In genomic region chr1:27632387-27633297, GRCh38 we compare ENCODE assay signal across 8 cellular contexts. TPM values are rescaled to one million over a fixed set of nuclear protein-coding genes. Genes with fewer than 3 reads are reported as not detected.
DNase-seq lines count a peak whose midpoint lies in the region; ATAC-seq and TF ChIP-seq lines count a peak whose summit lies in the region.

No MANE protein-coding gene starts in this region.

- no peak for TF ChIP-seq CTCF in NB4 (IDR thresholded peaks at IDR 0.05; ENCODE audit: low read depth, low read length)

- DNase-seq in cardiac septum (ENCODE audit: low spot score) = peak; percentile 80
- DNase-seq in left ventricle myocardium superior = no peak
- DNase-seq in NB4 (ENCODE audit: low read depth) = peak; percentile 84
- DNase-seq in stimulated activated CD4-positive, alpha-beta T cell treated with anti-CD3 and anti-CD28 coated beads, TNF-alpha, amount 100 ng/mL, for 24 hours (ENCODE audit: low read depth in 3 of 3) = peak in 2 of 3 experiments; percentile 34 to 67
- no peak for DNase-seq in NCI-H82 treated with DMSO at 0.1 percent for 48 hours (lab: John Stamatoyannopoulos, UW; ENCODE audit: unreplicated experiment)
- DNase-seq in putamen (ENCODE audit: low spot score) = no peak
- DNase-seq in H4 (ENCODE audit: low spot score) = no peak

- no peak for TF ChIP-seq POLR2A in NB4 (IDR thresholded peaks at IDR 0.05; ENCODE audit: extremely low read depth, insufficient read length)

- H3K4me3 ChIP-seq in NB4 (ENCODE audit: low read depth, low read length) = no peak overlapping the region

- H3K27ac ChIP-seq in cingulate gyrus (ENCODE audit: low read depth, low read length) = peak overlapping the region; percentile 8

- intact Hi-C loops in cardiac septum (cut with DNase I) = no loop called here
- intact Hi-C loops in left ventricle myocardium superior (cut with micrococcal nuclease) = no loop called here

- ATAC-seq in left ventricle myocardium superior = no peak

RNA-seq across cellular contexts. Expression of gene FGR, which starts 2.3 kb away (rescaled TPM):
- total RNA-seq in cardiac septum (3.8 TPM), left ventricle myocardium superior (4.7 TPM)
- not detected in 2 replicates for total RNA-seq in H4 (2014; rRNA removed; shearing (Covaris generic))

RNA-seq across cellular contexts. Expression of gene AHDC1, which starts 28.7 kb away (rescaled TPM):
- total RNA-seq in cardiac septum = 57.7 TPM
- 42.8 TPM for total RNA-seq in left ventricle myocardium superior
- total RNA-seq in H4 (2014; rRNA removed; shearing (Covaris generic)) = 2.0 and 3.6 TPM in 2 replicates

RNA-seq across cellular contexts. Expression of gene IFI6, which starts 39.4 kb away (rescaled TPM):
- total RNA-seq in cardiac septum (32.4 TPM), left ventricle myocardium superior (34.5 TPM)
- 257 and 342 TPM in 2 replicates for total RNA-seq in H4 (2014; rRNA removed; shearing (Covaris generic))

Comparison
In these comparisons a context has a peak if more than half of its experiments do, and no peak if none do; other contexts are left out.
1. DNase-seq: peak in cardiac septum (single experiment), NB4 (single experiment) and stimulated activated CD4-positive, alpha-beta T cell treated with anti-CD3 and anti-CD28 coated beads, TNF-alpha, amount 100 ng/mL, for 24 hours (2 of 3); none in left ventricle myocardium superior (single experiment), NCI-H82 treated with DMSO at 0.1 percent for 48 hours (single experiment), putamen (single experiment) and H4 (single experiment).